23 cellular contexts compared by ENCODE assay signal in genomic region chr3:41405466-41405865, GRCh38.
DNase-seq lines count a peak whose midpoint lies in the region; ATAC-seq and TF ChIP-seq lines count a peak whose summit lies in the region.
"Had no signal": no experiment of that assay in that cellular context is flagged by ENCODE, and none has a peak within 500 bp of the region (broad histone marks: within the 10 kb centered on the region; RNA-seq: fewer than 3 reads in every experiment).

No MANE protein-coding gene starts in this region.

- no peak overlapping the region for H2BK5ac ChIP-seq in mesenchymal stem cell (ENCODE audit: low read depth, low read length, poor library complexity, severe bottlenecking)

- H3K27ac ChIP-seq in mesenchymal stem cell (ENCODE audit: low read length, poor library complexity, severe bottlenecking), result no peak overlapping the region
- no peak overlapping the region for H3K27ac ChIP-seq in MM.1S (ENCODE audit: low read length)
- H3K27ac ChIP-seq: breast epithelium, colonic mucosa, right lobe of liver, SK-N-MC had no signal

- no peak overlapping the region for H3K4me3 Mint-ChIP-seq in stimulated activated memory B cell treated with anti-CD40 and anti-IgM and Interleukin-4, amounts not matched to agents 10 μg/mL and 1 μg/mL and 100 μg/mL, for 72 hours
- H3K4me3 Mint-ChIP-seq: stimulated activated naive B cell treated with anti-CD40 and anti-IgM and Interleukin-4, amounts not matched to agents 10 μg/mL and 1 μg/mL and 100 μg/mL, for 72 hours; T-helper 17 cell had no signal

- H2AFZ ChIP-seq in mesenchymal stem cell (ENCODE audit: low read depth, low read length) (no peak overlapping the region), MM.1S (ENCODE audit: low read length) (no peak overlapping the region)

- no peaks in the 10 kb centered on the region for H3K79me1 ChIP-seq in mesenchymal stem cell (replicated peaks; ENCODE audit: low read length, poor library complexity, severe bottlenecking)

- H2BK15ac ChIP-seq in mesenchymal stem cell (ENCODE audit: low read depth, poor library complexity, severe bottlenecking), result no peak overlapping the region

- H3K36me3 ChIP-seq in mesenchymal stem cell (ENCODE audit: control insufficient read depth in 1 of 2, insufficient read depth in 2 of 2, low read depth in 1 of 2, low read length in 2 of 2) (no peaks in the 10 kb centered on the region), MM.1S (replicated peaks; ENCODE audit: insufficient read depth, low read length) (no peaks in the 10 kb centered on the region)
- H3K36me3 ChIP-seq: breast epithelium, colonic mucosa, right lobe of liver had no signal

- no peak overlapping the region for H4K91ac ChIP-seq in mesenchymal stem cell (ENCODE audit: low read length)

- no peaks in the 10 kb centered on the region for H3K27me3 Mint-ChIP-seq in stimulated activated memory B cell treated with anti-CD40 and anti-IgM and Interleukin-4, amounts not matched to agents 10 μg/mL and 1 μg/mL and 100 μg/mL, for 72 hours
- H3K27me3 Mint-ChIP-seq: stimulated activated naive B cell treated with anti-CD40 and anti-IgM and Interleukin-4, amounts not matched to agents 10 μg/mL and 1 μg/mL and 100 μg/mL, for 72 hours; T-helper 17 cell had no signal

- no peak overlapping the region for H2BK120ac ChIP-seq in mesenchymal stem cell (ENCODE audit: low read depth, low read length)

- no peaks in the 10 kb centered on the region for H4K20me1 ChIP-seq in MM.1S (ENCODE audit: insufficient read depth, low read length)

- ATAC-seq in stimulated activated memory B cell treated with anti-CD40 and anti-IgM and Interleukin-4, amounts not matched to agents 10 μg/mL and 1 μg/mL and 100 μg/mL, for 72 hours, result no peak
- ATAC-seq: right lobe of liver; stimulated activated naive B cell treated with anti-CD40 and anti-IgM and Interleukin-4, amounts not matched to agents 10 μg/mL and 1 μg/mL and 100 μg/mL, for 72 hours; T-helper 17 cell had no signal

- no peak overlapping the region for H3K9ac ChIP-seq in mesenchymal stem cell (ENCODE audit: low read length)
- H3K9ac ChIP-seq in MM.1S (ENCODE audit: low read length), result no peak overlapping the region

- no peak overlapping the region for H3K27ac Mint-ChIP-seq in stimulated activated memory B cell treated with anti-CD40 and anti-IgM and Interleukin-4, amounts not matched to agents 10 μg/mL and 1 μg/mL and 100 μg/mL, for 72 hours
- H3K27ac Mint-ChIP-seq: stimulated activated naive B cell treated with anti-CD40 and anti-IgM and Interleukin-4, amounts not matched to agents 10 μg/mL and 1 μg/mL and 100 μg/mL, for 72 hours; T-helper 17 cell had no signal

- WGBS in mesenchymal stem cell, result 70% methylated on average over 2 of the region's 2 CpGs

- no peak overlapping the region for H2BK12ac ChIP-seq in mesenchymal stem cell (ENCODE audit: low read length in 2 of 2)

- H3K4me3 ChIP-seq in mesenchymal stem cell (ENCODE audit: insufficient read depth in 1 of 2, low read depth in 1 of 2, low read length in 2 of 2), result no peak overlapping the region
- H3K4me3 ChIP-seq in MM.1S (ENCODE audit: low read length), result no peak overlapping the region
- H3K4me3 ChIP-seq: breast epithelium, colonic mucosa, right lobe of liver, SK-N-MC had no signal

- no peak overlapping the region for H3K4me2 ChIP-seq in mesenchymal stem cell (ENCODE audit: low read length, poor library complexity, severe bottlenecking)
- H3K4me2 ChIP-seq in MM.1S (ENCODE audit: low read depth, low read length), result no peak overlapping the region

- peaks cover 10% of the 10 kb centered on the region for H3K9me3 ChIP-seq in mesenchymal stem cell (ENCODE audit: control insufficient read depth, low read length)
- no peaks in the 10 kb centered on the region for H3K9me3 ChIP-seq in MM.1S (replicated peaks; ENCODE audit: insufficient read depth, low read length)
- H3K9me3 ChIP-seq: breast epithelium, colonic mucosa, right lobe of liver had no signal

- no peaks in the 10 kb centered on the region for H3F3A ChIP-seq in MM.1S (ENCODE audit: insufficient read depth, low read length)

- H3K14ac ChIP-seq in mesenchymal stem cell (ENCODE audit: low read length in 2 of 2), result no peak overlapping the region

- peaks cover 14% of the 10 kb centered on the region for H3K36me3 Mint-ChIP-seq in stimulated activated memory B cell treated with anti-CD40 and anti-IgM and Interleukin-4, amounts not matched to agents 10 μg/mL and 1 μg/mL and 100 μg/mL, for 72 hours

- H3K79me2 ChIP-seq in MM.1S (ENCODE audit: low read length), result no peaks in the 10 kb centered on the region

- H3K18ac ChIP-seq in mesenchymal stem cell (ENCODE audit: low read depth in 1 of 2, low read length in 2 of 2), result no peak overlapping the region

- H3K9me2 ChIP-seq in MM.1S (replicated peaks; ENCODE audit: insufficient read depth, low read length), result no peaks in the 10 kb centered on the region

- no peaks in the 10 kb centered on the region for H3K4me1 ChIP-seq in mesenchymal stem cell (ENCODE audit: control insufficient read depth, insufficient read depth, low read depth, low read length)
- no peaks in the 10 kb centered on the region for H3K4me1 ChIP-seq in MM.1S (ENCODE audit: low read length)
- H3K4me1 ChIP-seq: breast epithelium, colonic mucosa, right lobe of liver had no signal

- H3K4me1 Mint-ChIP-seq in stimulated activated memory B cell treated with anti-CD40 and anti-IgM and Interleukin-4, amounts not matched to agents 10 μg/mL and 1 μg/mL and 100 μg/mL, for 72 hours, result no peaks in the 10 kb centered on the region
- H3K4me1 Mint-ChIP-seq: stimulated activated naive B cell treated with anti-CD40 and anti-IgM and Interleukin-4, amounts not matched to agents 10 μg/mL and 1 μg/mL and 100 μg/mL, for 72 hours; T-helper 17 cell had no signal

- H3K27me3 ChIP-seq in mesenchymal stem cell (ENCODE audit: control insufficient read depth in 1 of 2, insufficient read depth in 1 of 2, low read length in 2 of 2) (no peaks in the 10 kb centered on the region), MM.1S (replicated peaks; ENCODE audit: insufficient read depth, low read length) (no peaks in the 10 kb centered on the region)
- H3K27me3 ChIP-seq: breast epithelium, colonic mucosa, right lobe of liver had no signal

- no peak overlapping the region for H2AK5ac ChIP-seq in mesenchymal stem cell (ENCODE audit: low read length, severe bottlenecking)

- H3K4ac ChIP-seq in mesenchymal stem cell (ENCODE audit: low read depth in 1 of 2, low read length in 2 of 2), result no peak overlapping the region

- TF ChIP-seq CTCF in MM.1S (IDR thresholded peaks at IDR 0.05; ENCODE audit: low read length), result no peak

- H3K23ac ChIP-seq in mesenchymal stem cell (ENCODE audit: low read length in 2 of 2), result no peak overlapping the region

- peaks cover 4% of the 10 kb centered on the region for H3K9me3 Mint-ChIP-seq in stimulated activated memory B cell treated with anti-CD40 and anti-IgM and Interleukin-4, amounts not matched to agents 10 μg/mL and 1 μg/mL and 100 μg/mL, for 72 hours

- no peak overlapping the region for H4K8ac ChIP-seq in mesenchymal stem cell (ENCODE audit: low read length)

- DNase-seq in EL (peak; percentile 34), LHCN-M2 (ENCODE audit: low read depth) (peak; percentile 11), amniotic epithelial cell (ENCODE audit: low read depth) (peak; percentile 37), mesenchymal stem cell (peak; percentile 12), NCI-H1048 (lab: John Stamatoyannopoulos, UW) (no peak), MM.1S (no peak)
- DNase-seq: activated CD4-positive, CD25-positive, alpha-beta regulatory T cell treated with anti-CD3 and anti-CD28 coated beads, Interleukin-2, amount 50 U/mL, for 72 hours; activated gamma-delta T cell; colonic mucosa; foreskin fibroblast; GOT3; NCI-H1105 treated with DMSO at 0.1 percent for 48 hours; NCI-H2029 treated with DMSO at 0.1 percent for 48 hours; NCI-H345; NCI-H82; right lobe of liver; stimulated activated CD4-positive, alpha-beta T cell treated with anti-CD3 and anti-CD28 coated beads, Interleukin-12 subunit alpha, Interleukin-12 subunit beta, amount 100 ng/mL, for 4 hours; stimulated activated CD4-positive, alpha-beta T cell treated with anti-CD3 and anti-CD28 coated beads, Interleukin-4, amount 100 ng/mL, for 24 hours; stimulated activated naive B cell treated with anti-CD40 and anti-IgM and Interleukin-4, amounts not matched to agents 10 μg/mL and 1 μg/mL and 100 μg/mL, for 72 hours; T-helper 17 cell had no signal

Comparison
In these comparisons a context has a peak if more than half of its experiments do, and no peak if none do; other contexts are left out.
1. DNase-seq: peak in EL (single experiment), LHCN-M2 (single experiment), amniotic epithelial cell (single experiment) and mesenchymal stem cell (single experiment); none in NCI-H1048 (single experiment) and MM.1S (single experiment).